Comparison of ENCODE assay signal across 39 cellular contexts in the genomic region with DNA sequence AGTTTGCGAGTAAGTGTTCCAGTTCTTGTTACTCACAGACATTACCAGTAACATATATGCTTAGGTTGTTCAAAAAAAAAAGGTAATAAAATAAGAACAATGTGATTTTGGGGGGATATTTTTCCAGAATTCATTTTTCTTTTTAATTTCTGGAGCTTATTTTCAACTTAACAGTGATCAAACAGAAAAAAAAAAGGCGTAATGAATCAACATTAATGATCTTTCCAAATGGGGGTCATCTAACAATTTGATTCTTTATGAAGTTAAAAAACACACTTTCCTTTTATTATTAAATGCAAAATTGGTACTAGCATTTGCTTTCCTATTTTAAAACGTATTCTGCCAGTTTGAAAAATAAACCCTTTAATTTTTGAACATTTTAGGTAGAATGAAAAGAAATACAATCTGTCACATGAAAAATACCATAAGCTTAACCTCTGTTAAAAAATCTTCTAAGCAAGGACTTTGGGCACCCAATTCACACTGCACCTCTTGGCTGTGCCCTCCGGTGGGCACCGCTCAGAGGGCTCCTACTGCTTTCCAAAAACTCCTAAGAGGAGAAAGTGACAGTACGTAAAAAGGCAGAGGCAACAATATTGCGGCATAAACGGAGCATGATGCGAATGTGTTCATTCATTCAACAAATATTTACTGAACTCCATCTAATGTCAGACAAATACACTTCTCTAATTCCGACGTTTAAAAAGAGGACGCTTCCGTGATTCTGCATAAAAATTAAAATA. TPM values are rescaled to one million over a fixed set of nuclear protein-coding genes. Genes with fewer than 3 reads are reported as not detected.
"Had no signal": no experiment of that assay in that cellular context is flagged by ENCODE, and none has a peak within 500 bp of the region (broad histone marks: within the 10 kb centered on the region; RNA-seq: fewer than 3 reads in every experiment).

No MANE protein-coding gene starts in this region.

- H3K9me3 ChIP-seq: adrenal gland, body of pancreas, breast epithelium had no signal

- H3K4me3 Mint-ChIP-seq: activated B cell treated with CpG ODN at 0.5 μM for 24 hours; activated CD4-positive, alpha-beta memory T cell treated with anti-CD3 and anti-CD28 coated beads for 36 hours; activated CD4-positive, alpha-beta T cell treated with anti-CD3 and anti-CD28 coated beads, Interleukin-2, amount 10 ng/mL, durations not matched to agents 24 days and 14 days; activated CD8-positive, alpha-beta T cell treated with anti-CD3 and anti-CD28 coated beads for 36 hours; activated naive CD4-positive, alpha-beta T cell treated with anti-CD3 and anti-CD28 coated beads for 36 hours; activated naive CD8-positive, alpha-beta T cell treated with anti-CD3 and anti-CD28 coated beads for 36 hours; activated T-cell treated with anti-CD3 and anti-CD28 coated beads, Interleukin-2, amount 50 U/mL, for 4 hours; activated T-cell treated with anti-CD3 and anti-CD28 coated beads, Interleukin-2, amount 50 U/mL, for 72 hours; activated T-helper 1 cell treated with anti-CD3 and anti-CD28 coated beads, Interleukin-12 subunit alpha, Interleukin-12 subunit beta, Interleukin-2, Interleukin-4 antibody, amounts not matched to agents 30 ng/mL and 10 ng/mL and 1 ng/mL, durations not matched to agents 14 hours and 24 hours and 36 hours; activated T-helper 17 cell treated with anti-CD3 and anti-CD28 coated beads, Interleukin-2, amount 50 U/mL, for 72 hours; T-helper 1 cell treated with Interleukin-12 subunit alpha and Interleukin-12 subunit beta and Interleukin-4 antibody, amounts not matched to agents 30 μg/mL and 1 μg/mL, for 36 hours; T-helper 2 cell treated with Interferon-gamma antibody and Interleukin-4, amounts not matched to agents 5 μg/mL and 100 μg/mL, for 36 hours had no signal

- H3K4me3 ChIP-seq: adrenal gland, body of pancreas, breast epithelium had no signal

- H3K27ac ChIP-seq: adrenal gland, body of pancreas, brain microvascular endothelial cell, breast epithelium, VCaP had no signal

- H3K27ac Mint-ChIP-seq: activated B cell treated with CpG ODN at 0.5 μM for 24 hours; activated CD4-positive, alpha-beta memory T cell treated with anti-CD3 and anti-CD28 coated beads for 36 hours; activated CD4-positive, alpha-beta T cell treated with anti-CD3 and anti-CD28 coated beads, Interleukin-2, amount 10 ng/mL, durations not matched to agents 24 days and 14 days; activated CD8-positive, alpha-beta T cell treated with anti-CD3 and anti-CD28 coated beads for 36 hours; activated naive CD4-positive, alpha-beta T cell treated with anti-CD3 and anti-CD28 coated beads for 36 hours; activated naive CD4-positive, alpha-beta T cell treated with anti-CD3 and anti-CD28 coated beads, Interleukin-2, amount 50 U/mL, for 72 hours; activated naive CD8-positive, alpha-beta T cell treated with anti-CD3 and anti-CD28 coated beads for 36 hours; activated T-cell treated with anti-CD3 and anti-CD28 coated beads, Interleukin-2, amount 50 U/mL, for 72 hours; activated T-helper 1 cell treated with anti-CD3 and anti-CD28 coated beads, Interleukin-12 subunit alpha, Interleukin-12 subunit beta, Interleukin-2, Interleukin-4 antibody, amounts not matched to agents 30 ng/mL and 10 ng/mL and 1 ng/mL, durations not matched to agents 14 hours and 24 hours and 36 hours; activated T-helper 17 cell treated with anti-CD3 and anti-CD28 coated beads, Interleukin-2, amount 50 U/mL, for 72 hours; T-helper 1 cell treated with Interleukin-12 subunit alpha and Interleukin-12 subunit beta and Interleukin-4 antibody, amounts not matched to agents 30 μg/mL and 1 μg/mL, for 36 hours; T-helper 2 cell treated with Interferon-gamma antibody and Interleukin-4, amounts not matched to agents 5 μg/mL and 100 μg/mL, for 36 hours had no signal

- H3K36me3 ChIP-seq: adrenal gland, brain microvascular endothelial cell, breast epithelium had no signal

- H3K4me1 ChIP-seq: adrenal gland, breast epithelium had no signal

- FAIRE-seq: astrocyte, TTC549 had no signal

- H3K9me3 Mint-ChIP-seq: activated CD4-positive, alpha-beta memory T cell treated with anti-CD3 and anti-CD28 coated beads for 36 hours; activated CD8-positive, alpha-beta T cell treated with anti-CD3 and anti-CD28 coated beads for 36 hours; activated naive CD4-positive, alpha-beta T cell treated with anti-CD3 and anti-CD28 coated beads for 36 hours; activated naive CD4-positive, alpha-beta T cell treated with anti-CD3 and anti-CD28 coated beads, Interleukin-2, amount 50 U/mL, for 72 hours; activated T-cell treated with anti-CD3 and anti-CD28 coated beads, Interleukin-2, amount 50 U/mL, for 4 hours; activated T-cell treated with anti-CD3 and anti-CD28 coated beads, Interleukin-2, amount 50 U/mL, for 72 hours; activated T-helper 17 cell treated with anti-CD3 and anti-CD28 coated beads, Interleukin-2, amount 50 U/mL, for 72 hours; T-helper 1 cell treated with Interleukin-12 subunit alpha and Interleukin-12 subunit beta and Interleukin-4 antibody, amounts not matched to agents 30 μg/mL and 1 μg/mL, for 36 hours; T-helper 2 cell treated with Interferon-gamma antibody and Interleukin-4, amounts not matched to agents 5 μg/mL and 100 μg/mL, for 36 hours had no signal

- ATAC-seq: activated CD8-positive, alpha-beta T cell treated with anti-CD3 and anti-CD28 coated beads for 36 hours; activated naive CD4-positive, alpha-beta T cell treated with anti-CD3 and anti-CD28 coated beads, Interleukin-2, amount 50 U/mL, for 72 hours; activated T-cell treated with anti-CD3 and anti-CD28 coated beads, Interleukin-2, amount 50 U/mL, for 4 hours; activated T-cell treated with anti-CD3 and anti-CD28 coated beads, Interleukin-2, amount 50 U/mL, for 72 hours; activated T-helper 17 cell treated with anti-CD3 and anti-CD28 coated beads, Interleukin-2, amount 50 U/mL, for 72 hours; body of pancreas had no signal

- DNase-seq: activated B cell treated with CpG ODN at 0.5 μM for 24 hours; activated CD4-positive, alpha-beta memory T cell treated with anti-CD3 and anti-CD28 coated beads for 36 hours; activated CD4-positive, alpha-beta T cell treated with anti-CD3 and anti-CD28 coated beads for 4 hours; activated CD4-positive, alpha-beta T cell treated with anti-CD3 and anti-CD28 coated beads, Interleukin-2, amount 10 ng/mL, durations not matched to agents 24 days and 14 days; activated CD4-positive, alpha-beta T cell treated with anti-CD3 and anti-CD28 coated beads, Interleukin-2, amount 50 U/mL, for 1 hour; activated CD4-positive, alpha-beta T cell treated with anti-CD3 and anti-CD28 coated beads, Interleukin-2, amount 50 U/mL, for 4 hours; activated CD4-positive, CD25-positive, alpha-beta regulatory T cell treated with anti-CD3 and anti-CD28 coated beads, Interleukin-2, amount 50 U/mL, for 72 hours; activated CD8-positive, alpha-beta memory T cell treated with anti-CD3 and anti-CD28 coated beads, Interleukin-2, amount 50 U/mL, for 4 hours; activated CD8-positive, alpha-beta T cell treated with anti-CD3 and anti-CD28 coated beads for 36 hours; activated effector memory CD4-positive, alpha-beta T cell treated with anti-CD3 and anti-CD28 coated beads, Interleukin-2, amount 50 U/mL, for 16 hours; activated gamma-delta T cell treated with Interleukin-2 at 50 U/mL for 16 hours; activated naive CD4-positive, alpha-beta T cell; activated naive CD4-positive, alpha-beta T cell treated with anti-CD3 and anti-CD28 coated beads for 36 hours; activated naive CD4-positive, alpha-beta T cell treated with anti-CD3 and anti-CD28 coated beads, Interleukin-2, amount 50 U/mL, for 16 hours; activated naive CD8-positive, alpha-beta T cell treated with anti-CD3 and anti-CD28 coated beads for 36 hours; activated T-cell treated with anti-CD3 and anti-CD28 coated beads for 4 hours; activated T-cell treated with anti-CD3 and anti-CD28 coated beads, Interleukin-2, amount 50 U/mL, for 1 hour; activated T-cell treated with anti-CD3 and anti-CD28 coated beads, Interleukin-2, amount 50 U/mL, for 4 hours; activated T-cell treated with anti-CD3 and anti-CD28 coated beads, Interleukin-2, amount 50 U/mL, for 72 hours; adrenal gland; amniotic stem cell; aorta; body of pancreas; brain microvascular endothelial cell; central memory CD4-positive, alpha-beta T cell; T-helper 2 cell; T-helper 9 cell had no signal

RNA-seq across cellular contexts. Expression of a gene that starts 32.6 kb away (rescaled TPM):
- total RNA-seq: activated B cell treated with CpG ODN at 0.5 μM for 24 hours; activated CD4-positive, alpha-beta memory T cell treated with anti-CD3 and anti-CD28 coated beads for 36 hours; activated CD4-positive, alpha-beta T cell treated with anti-CD3 and anti-CD28 coated beads, Interleukin-2, amount 10 ng/mL, durations not matched to agents 24 days and 14 days; activated CD8-positive, alpha-beta memory T cell treated with anti-CD3 and anti-CD28 coated beads for 36 hours; activated CD8-positive, alpha-beta T cell treated with anti-CD3 and anti-CD28 coated beads for 36 hours; activated naive CD4-positive, alpha-beta T cell treated with anti-CD3 and anti-CD28 coated beads for 36 hours; activated naive CD4-positive, alpha-beta T cell treated with anti-CD3 and anti-CD28 coated beads, Interleukin-2, amount 50 U/mL, for 72 hours; activated naive CD8-positive, alpha-beta T cell treated with anti-CD3 and anti-CD28 coated beads for 36 hours; activated T-cell treated with anti-CD3 and anti-CD28 coated beads, Interleukin-2, amount 50 U/mL, for 4 hours; activated T-cell treated with anti-CD3 and anti-CD28 coated beads, Interleukin-2, amount 50 U/mL, for 72 hours; activated T-helper 1 cell treated with anti-CD3 and anti-CD28 coated beads, Interleukin-12 subunit alpha, Interleukin-12 subunit beta, Interleukin-2, Interleukin-4 antibody, amounts not matched to agents 30 ng/mL and 10 ng/mL and 1 ng/mL, durations not matched to agents 14 hours and 24 hours and 36 hours; activated T-helper 17 cell treated with anti-CD3 and anti-CD28 coated beads, Interleukin-2, amount 50 U/mL, for 72 hours; adrenal gland; aorta; astrocyte; body of pancreas; cardiac septum; chondrocyte had no signal
- polyA plus RNA-seq: adrenal gland, aorta had no signal

RNA-seq across cellular contexts. Expression of a gene that starts 55.8 kb away (rescaled TPM):
- total RNA-seq: activated B cell treated with CpG ODN at 0.5 μM for 24 hours; activated CD4-positive, alpha-beta memory T cell treated with anti-CD3 and anti-CD28 coated beads for 36 hours; activated CD4-positive, alpha-beta T cell treated with anti-CD3 and anti-CD28 coated beads, Interleukin-2, amount 10 ng/mL, durations not matched to agents 24 days and 14 days; activated CD8-positive, alpha-beta memory T cell treated with anti-CD3 and anti-CD28 coated beads for 36 hours; activated CD8-positive, alpha-beta T cell treated with anti-CD3 and anti-CD28 coated beads for 36 hours; activated naive CD4-positive, alpha-beta T cell treated with anti-CD3 and anti-CD28 coated beads for 36 hours; activated naive CD4-positive, alpha-beta T cell treated with anti-CD3 and anti-CD28 coated beads, Interleukin-2, amount 50 U/mL, for 72 hours; activated naive CD8-positive, alpha-beta T cell treated with anti-CD3 and anti-CD28 coated beads for 36 hours; activated T-cell treated with anti-CD3 and anti-CD28 coated beads, Interleukin-2, amount 50 U/mL, for 4 hours; activated T-cell treated with anti-CD3 and anti-CD28 coated beads, Interleukin-2, amount 50 U/mL, for 72 hours; activated T-helper 1 cell treated with anti-CD3 and anti-CD28 coated beads, Interleukin-12 subunit alpha, Interleukin-12 subunit beta, Interleukin-2, Interleukin-4 antibody, amounts not matched to agents 30 ng/mL and 10 ng/mL and 1 ng/mL, durations not matched to agents 14 hours and 24 hours and 36 hours; activated T-helper 17 cell treated with anti-CD3 and anti-CD28 coated beads, Interleukin-2, amount 50 U/mL, for 72 hours; aorta; astrocyte; body of pancreas; cardiac septum had no signal
- polyA plus RNA-seq: aorta had no signal
